ENCODE assay signal across 1 cellular context in genomic region chrX:12958059-12958458, GRCh38.
TF ChIP-seq lines count a peak whose summit lies in the region.

No MANE protein-coding gene starts in this region.

TF ChIP-seq in K562, 482 proteins besides CTCF, POLR2A, EP300 and RAD21:
- TF ChIP-seq NCOA4 (IDR thresholded peaks at IDR 0.05; ENCODE audit: partially characterized antibody) = no peak
- no peak for TF ChIP-seq U2AF1 (optimal IDR thresholded peaks at IDR 0.05; ENCODE audit: low read depth, low read length)
- TF ChIP-seq MGA (IDR thresholded peaks at IDR 0.05) = no peak
- 0 out of 2 replicates have a peak, but pooled peaks have one; percentile 4 for TF ChIP-seq ADNP (tag; IDR thresholded peaks at IDR 0.05)
- TF ChIP-seq RBM25 (IDR thresholded peaks at IDR 0.05; ENCODE audit: low read depth, low read length, severe bottlenecking) = peak; percentile 54
